ENCODE assay signal across 17 cellular contexts in genomic region chr4:161815841-161816240, GRCh38.
DNase-seq lines count a peak whose midpoint lies in the region; ATAC-seq lines count a peak whose summit lies in the region.
"Had no signal": no experiment of that assay in that cellular context is flagged by ENCODE, and none has a peak within 500 bp of the region (broad histone marks: within the 10 kb centered on the region; RNA-seq: fewer than 3 reads in every experiment).

No MANE protein-coding gene starts in this region.

- CTCF ChIA-PET in activated CD4-positive, alpha-beta T cell treated with anti-CD3 and anti-CD28 coated beads for 36 hours (lab: Charles Lee) = no interaction called here

- POLR2A ChIA-PET in activated CD4-positive, alpha-beta T cell treated with anti-CD3 and anti-CD28 coated beads for 36 hours (lab: Charles Lee) = no interaction called here

- H3K36me3 Mint-ChIP-seq in activated CD4-positive, alpha-beta T cell treated with anti-CD3 and anti-CD28 coated beads for 36 hours (ENCODE audit: low read depth) = no peaks in the 10 kb centered on the region
- H3K36me3 Mint-ChIP-seq: CD8-positive, alpha-beta T cell had no signal

- intact Hi-C loops in activated CD4-positive, alpha-beta T cell treated with anti-CD3 and anti-CD28 coated beads for 36 hours (cut with DNase I, micrococcal nuclease) = no loop called here

- ATAC-seq in activated CD4-positive, alpha-beta T cell treated with anti-CD3 and anti-CD28 coated beads for 36 hours = no peak
- ATAC-seq: A549; CD8-positive, alpha-beta T cell; GM12878 had no signal

- no peak overlapping the region for H3K4me3 Mint-ChIP-seq in activated CD4-positive, alpha-beta T cell treated with anti-CD3 and anti-CD28 coated beads for 36 hours
- H3K4me3 Mint-ChIP-seq: B cell; CD4-positive, alpha-beta T cell; CD8-positive, alpha-beta T cell had no signal

- H3K27ac Mint-ChIP-seq in activated CD4-positive, alpha-beta T cell treated with anti-CD3 and anti-CD28 coated beads for 36 hours = no peak overlapping the region
- H3K27ac Mint-ChIP-seq: B cell; CD4-positive, alpha-beta T cell; CD8-positive, alpha-beta T cell had no signal

- no peaks in the 10 kb centered on the region for H3K4me1 Mint-ChIP-seq in activated CD4-positive, alpha-beta T cell treated with anti-CD3 and anti-CD28 coated beads for 36 hours
- H3K4me1 Mint-ChIP-seq: B cell had no signal

- H3K9me3 Mint-ChIP-seq in activated CD4-positive, alpha-beta T cell treated with anti-CD3 and anti-CD28 coated beads for 36 hours (ENCODE audit: low read depth) = peaks cover 4% of the 10 kb centered on the region
- H3K9me3 Mint-ChIP-seq: CD4-positive, alpha-beta T cell had no signal

- in situ Hi-C loops in G401 (cut with HindIII; ENCODE audit: low sequenced_read_pairs) = no loop called here

- H3K27me3 Mint-ChIP-seq in activated CD4-positive, alpha-beta T cell treated with anti-CD3 and anti-CD28 coated beads for 36 hours = no peaks in the 10 kb centered on the region
- H3K27me3 Mint-ChIP-seq: B cell; CD4-positive, alpha-beta T cell had no signal

- DNase-seq in NCI-H2171 treated with DMSO at 0.1 percent for 48 hours (lab: John Stamatoyannopoulos, UW) (peak; percentile 4), NCI-H2171 (lab: John Stamatoyannopoulos, UW) (no peak), G401 (ENCODE audit: low spot score) (peak; percentile 81), NCI-H69 (lab: John Stamatoyannopoulos, UW) (peak; percentile 10), cerebellum (ENCODE audit: low spot score) (peak; percentile 19)
- DNase-seq in activated effector memory CD4-positive, alpha-beta T cell treated with anti-CD3 and anti-CD28 coated beads, Interleukin-2, amount 50 U/mL, for 16 hours = no peak
- no peak for DNase-seq in activated CD4-positive, alpha-beta T cell treated with anti-CD3 and anti-CD28 coated beads for 36 hours
- DNase-seq: AML-193; Caco-2; Calu3; CD4-positive, alpha-beta T cell; CD8-positive, alpha-beta T cell; DMS79 treated with DMSO at 0.1 percent for 48 hours; GDM1 had no signal

Comparison
In these comparisons a context has a peak if more than half of its experiments do, and no peak if none do; other contexts are left out.
1. DNase-seq: peak in NCI-H2171 treated with DMSO at 0.1 percent for 48 hours (single experiment), G401 (single experiment), NCI-H69 (single experiment) and cerebellum (single experiment); none in NCI-H2171 (single experiment), activated effector memory CD4-positive, alpha-beta T cell treated with anti-CD3 and anti-CD28 coated beads, Interleukin-2, amount 50 U/mL, for 16 hours (single experiment) and activated CD4-positive, alpha-beta T cell treated with anti-CD3 and anti-CD28 coated beads for 36 hours (single experiment).